Comparison of ENCODE assay signal across 1 cellular context in genomic region chr7:2729043-2729892, GRCh38.
TF ChIP-seq lines count a peak whose summit lies in the region.

No MANE protein-coding gene starts in this region.

TF ChIP-seq in HepG2, 621 proteins besides CTCF, POLR2A, EP300 and RAD21 (continued from another document):
- TF ChIP-seq GPN1 (CRISPR knock-in tag; IDR thresholded peaks at IDR 0.05; ENCODE audit: borderline replicate concordance) (no peak), ZNF724P (CRISPR knock-in tag; IDR thresholded peaks at IDR 0.05; ENCODE audit: borderline replicate concordance) (no peak), FOXJ3 (CRISPR knock-in tag; IDR thresholded peaks at IDR 0.05; ENCODE audit: borderline replicate concordance) (no peak), PBX3 (CRISPR knock-in tag; IDR thresholded peaks at IDR 0.05; ENCODE audit: borderline replicate concordance) (no peak), ZNF230 (CRISPR knock-in tag; IDR thresholded peaks at IDR 0.05) (no peak), KLF11 (CRISPR knock-in tag; IDR thresholded peaks at IDR 0.05) (no peak), ATF3 (CRISPR knock-in tag; IDR thresholded peaks at IDR 0.05) (no peak), REST (IDR thresholded peaks at IDR 0.05; ENCODE audit: borderline replicate concordance in 1 of 2, low read depth in 1 of 2, low read length in 2 of 2) (no peak), ZFP82 (CRISPR knock-in tag; IDR thresholded peaks at IDR 0.05; ENCODE audit: borderline replicate concordance) (no peak), SP2 (CRISPR knock-in tag; IDR thresholded peaks at IDR 0.05) (no peak), AKNA (CRISPR knock-in tag; IDR thresholded peaks at IDR 0.05; ENCODE audit: borderline replicate concordance) (no peak), MLLT10 (CRISPR knock-in tag; IDR thresholded peaks at IDR 0.05) (no peak), CREBL2 (CRISPR knock-in tag; IDR thresholded peaks at IDR 0.05; ENCODE audit: borderline replicate concordance) (no peak)
